10 cellular contexts compared by ENCODE assay signal in genomic region chr2:241732513-241733186, GRCh38. TPM values are rescaled to one million over a fixed set of nuclear protein-coding genes. Genes with fewer than 3 reads are reported as not detected.
DNase-seq lines count a peak whose midpoint lies in the region; ATAC-seq and TF ChIP-seq lines count a peak whose summit lies in the region.
"Not testable (repeated sequence)": the region's sequence is repeated elsewhere in the genome, so short reads cannot be mapped to it uniquely, and the experiment has no call there.
"Had no signal": no experiment of that assay in that cellular context is flagged by ENCODE, and none has a peak within 500 bp of the region (broad histone marks: within the 10 kb centered on the region; RNA-seq: fewer than 3 reads in every experiment).

No MANE protein-coding gene starts in this region.

- TF ChIP-seq CTCF in CD8-positive, alpha-beta T cell (IDR thresholded peaks at IDR 0.05): peak; percentile 35
- TF ChIP-seq CTCF in RWPE1 (conservative IDR thresholded peaks at IDR 0.05; ENCODE audit: low read depth) (peak; percentile 84), cardiac fibroblast (IDR thresholded peaks at IDR 0.05; ENCODE audit: low read depth, low read length) (peak; percentile 40), osteoblast (IDR thresholded peaks at IDR 0.05; ENCODE audit: extremely low read depth, low read depth, low read length) (peak; percentile 43)

- H3K4me1 Mint-ChIP-seq in CD8-positive, alpha-beta T cell (ENCODE audit: low read depth): peaks cover 15% of the 10 kb centered on the region

- not testable (repeated sequence) for H4K20me1 ChIP-seq in osteoblast (ENCODE audit: insufficient read depth, low read length)

- intact Hi-C loops in CD8-positive, alpha-beta T cell (cut with DNase I, micrococcal nuclease): loop anchor here (5.0 to 10.0 kb wide), 3 partner anchors 45 to 880 kb away; partner anchors contain the start of genes FARP2 (in 2 of the 2) and DTYMK (in 1 of the 2)
- intact Hi-C loops in left ventricle myocardium superior (cut with micrococcal nuclease): not testable (repeated sequence)

- not testable (repeated sequence) for H3K36me3 ChIP-seq in CD8-positive, alpha-beta T cell (ENCODE audit: insufficient read depth, low read length); osteoblast (ENCODE audit: insufficient read depth, low read length)

- H3K79me2 ChIP-seq in osteoblast (ENCODE audit: insufficient read depth, low read length): peaks cover 12% of the 10 kb centered on the region

- H3K27ac ChIP-seq in CD8-positive, alpha-beta T cell (ENCODE audit: low read depth, low read length); osteoblast (ENCODE audit: low read depth, low read length): not testable (repeated sequence)
- 0 out of 2 replicates have a peak overlapping the region, but pooled peaks have one; percentile 96 for H3K27ac ChIP-seq in RWPE1

- H3K4me3 Mint-ChIP-seq in CD8-positive, alpha-beta T cell: peak overlapping the region; percentile 29

- peak overlapping the region; percentile 91 for H2AFZ ChIP-seq in osteoblast (ENCODE audit: low read length)

- not testable (repeated sequence) for ATAC-seq in CD8-positive, alpha-beta T cell; left ventricle myocardium superior

- H3K4me2 ChIP-seq in osteoblast (ENCODE audit: insufficient read depth, low read length): peak overlapping the region; percentile 66

- not testable (repeated sequence) for H3K27me3 ChIP-seq in CD8-positive, alpha-beta T cell (ENCODE audit: insufficient read depth, low read length); osteoblast (ENCODE audit: insufficient read depth, low read length)

- peaks cover 14% of the 10 kb centered on the region for H3K4me1 ChIP-seq in CD8-positive, alpha-beta T cell (ENCODE audit: insufficient read depth, low read length)
- H3K4me1 ChIP-seq in osteoblast (ENCODE audit: insufficient read depth, low read length): not testable (repeated sequence)

- DNase-seq in CD8-positive, alpha-beta T cell: peak; percentile 36 to 74 (median 41)
- peak; percentile 43 for DNase-seq in HT-29 (ENCODE audit: low spot score)
- not testable (repeated sequence) for DNase-seq in RWPE1 (ENCODE audit: low spot score); osteoblast (ENCODE audit: insufficient read length, low spot score, missing footprints)
- DNase-seq in activated CD8-positive, alpha-beta memory T cell treated with anti-CD3 and anti-CD28 coated beads, Interleukin-2, amount 50 U/mL, for 48 hours: peak; percentile 82
- DNase-seq in cardiac fibroblast (ENCODE audit: low read depth in 2 of 2): peak; percentile 37 to 62
- DNase-seq in left ventricle myocardium superior: peak; percentile 84
- peak; percentile 22 to 47 for DNase-seq in stimulated activated CD8-positive, alpha-beta memory T cell treated with anti-CD3 and anti-CD28 coated beads, Interleukin-7, amount 100 ng/mL, for 4 hours (ENCODE audit: low read depth in 2 of 2)

- not testable (repeated sequence) for H3K9me3 ChIP-seq in CD8-positive, alpha-beta T cell (ENCODE audit: low read length); osteoblast (ENCODE audit: low read depth, low read length)

- H3K4me3 ChIP-seq in CD8-positive, alpha-beta T cell (ENCODE audit: low read depth, low read length); cardiac fibroblast (replicated peaks in 1 of 2; ENCODE audit: low read depth in 2 of 2, low read length in 2 of 2): not testable (repeated sequence)
- H3K4me3 ChIP-seq in osteoblast (ENCODE audit: insufficient read depth, low read length): peak overlapping the region; percentile 47

- not testable (repeated sequence) for H3K9me3 Mint-ChIP-seq in CD8-positive, alpha-beta T cell

- POLR2A ChIA-PET in CD8-positive, alpha-beta T cell (lab: Charles Lee): interaction anchor here (1.0 to 2.3 kb wide), 2 partner anchors 31 to 46 kb away, joined by 6 to 27 read pairs; partner anchors contain the start of genes DTYMK and ING5
- POLR2A ChIA-PET in RWPE1 (lab: Yijun Ruan, JAX; ENCODE audit: low non-redundant PET): interaction anchor here (2.9 kb wide), 1 partner anchor 31 kb away, joined by 15 read pairs; the partner anchor contains the start of gene ING5

- not testable (repeated sequence) for H3K36me3 Mint-ChIP-seq in CD8-positive, alpha-beta T cell

- not testable (repeated sequence) for H3K27me3 Mint-ChIP-seq in CD8-positive, alpha-beta T cell (ENCODE audit: low read depth)

- not testable (repeated sequence) for H3K27ac Mint-ChIP-seq in CD8-positive, alpha-beta T cell

- CTCF ChIA-PET in CD8-positive, alpha-beta T cell (lab: Charles Lee): interaction anchor here (0.6 to 3.7 kb wide), 4 partner anchors 8 to 868 kb away, joined by 3 to 19 read pairs (median 4); partner anchors contain the start of gene ING5
- CTCF ChIA-PET in RWPE1 (lab: Yijun Ruan, JAX): interaction anchor here (2.1 kb wide), 1 partner anchor 146 kb away, joined by 5 read pairs; no protein-coding TSS in a partner anchor

RNA-seq across cellular contexts. Expression of gene D2HGDH, which starts 1.8 kb away (rescaled TPM):
- 10 to 100 TPM; 41.6 to 46.4 TPM for total RNA-seq in CD8-positive, alpha-beta T cell
- total RNA-seq in HT-29 (2014; rRNA removed; shearing (Covaris generic)): 50.3 and 53.7 TPM in 2 replicates
- total RNA-seq in left ventricle myocardium superior (19.2 TPM), osteoblast (14.1 and 15.6 TPM in 2 replicates)

RNA-seq across cellular contexts. Expression of gene ING5, which starts 30.8 kb away (rescaled TPM):
- total RNA-seq in CD8-positive, alpha-beta T cell: 10 to 100 TPM; 32.5 to 34.9 TPM
- total RNA-seq in HT-29 (2014; rRNA removed; shearing (Covaris generic)): 46.4 and 54.7 TPM in 2 replicates
- total RNA-seq in left ventricle myocardium superior (16.0 TPM), osteoblast (16.6 and 18.6 TPM in 2 replicates)

RNA-seq across cellular contexts. Expression of gene GAL3ST2, which starts 44.0 kb away (rescaled TPM):
- 1 to 10 TPM in 1 of 2 experiments, under 1 TPM in 1; 0.81 to 1.1 TPM for total RNA-seq in CD8-positive, alpha-beta T cell
- not detected in 2 replicates for total RNA-seq in HT-29 (2014; rRNA removed; shearing (Covaris generic))
- total RNA-seq in left ventricle myocardium superior (not detected), osteoblast (0.29 and 0.36 TPM in 2 replicates)
- total RNA-seq: Daoy, pulmonary artery endothelial cell had no signal

RNA-seq across cellular contexts. Expression of gene DTYMK, which starts 46.0 kb away (rescaled TPM):
- 1 to 10 TPM; 3.7 to 6.0 TPM for total RNA-seq in CD8-positive, alpha-beta T cell
- total RNA-seq in HT-29 (2014; rRNA removed; shearing (Covaris generic)): 162 and 182 TPM in 2 replicates
- total RNA-seq in left ventricle myocardium superior: 10.5 TPM
- total RNA-seq in osteoblast: 12.7 and 14.1 TPM in 2 replicates
